Comparison of ENCODE assay signal across 8 cellular contexts in the genomic region with DNA sequence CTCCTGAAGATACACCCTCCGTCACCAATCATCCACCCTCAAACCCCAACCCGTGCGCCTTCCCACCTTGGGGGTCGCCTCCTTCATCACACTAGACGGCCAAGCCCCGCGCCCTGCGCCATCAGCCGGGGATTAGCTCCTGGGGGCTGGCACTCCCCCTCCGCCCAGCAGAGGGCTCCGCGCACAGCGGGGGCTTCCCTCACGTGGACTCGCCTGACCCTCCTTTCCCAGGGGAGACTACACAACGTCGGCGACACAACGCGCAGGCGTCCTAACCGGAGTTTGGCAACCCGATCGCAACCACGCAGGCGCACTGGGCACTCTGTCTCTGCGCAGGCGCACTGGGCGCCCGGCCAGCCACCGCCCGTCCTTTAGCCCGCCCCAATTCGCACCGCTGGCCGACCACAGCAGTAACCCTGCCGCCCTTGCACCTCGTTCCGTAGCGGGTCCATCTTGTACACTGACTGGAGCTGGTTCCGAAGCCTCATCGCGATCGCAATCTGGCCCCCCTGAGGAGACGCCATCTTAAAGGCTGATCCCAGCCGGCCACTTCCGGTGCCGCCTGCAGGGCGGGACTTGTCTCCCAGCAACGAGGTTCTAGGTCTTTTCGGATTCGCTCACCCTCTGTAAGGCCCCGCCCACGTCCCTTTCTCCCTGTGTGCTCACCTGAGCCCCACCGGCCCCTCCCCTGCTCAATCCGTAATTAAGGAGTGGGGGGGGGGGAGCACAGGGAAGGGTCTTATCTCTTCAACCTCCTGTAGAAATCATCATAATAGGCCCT. TPM values are rescaled to one million over a fixed set of nuclear protein-coding genes. Genes with fewer than 3 reads are reported as not detected.
DNase-seq lines count a peak whose midpoint lies in the region; ATAC-seq and TF ChIP-seq lines count a peak whose summit lies in the region.

A gene (minus strand): TSS at position 551 of the 781 bp plus-strand sequence. CDS start 27 bp downstream, at position 524.

- H2AFZ ChIP-seq in SK-N-SH (ENCODE audit: low read depth), result peak within 1 kb of the TSS; percentile 85

- peaks cover 28% of the 10 kb centered on the region for H3F3A ChIP-seq in SK-N-SH (replicated peaks; ENCODE audit: insufficient read depth)

- H3K9ac ChIP-seq in SK-N-SH, result peak within 1 kb of the TSS; percentile 95

- TF ChIP-seq POLR2A in testis (IDR thresholded peaks at IDR 0.05), result no peak

- peaks cover 19 to 26% of the 10 kb centered on the region in 2 experiments; a peak in 3 of 4 replicates for H3K4me1 ChIP-seq in SK-N-SH (ENCODE audit: control insufficient read depth in 1 of 2, insufficient read depth in 2 of 2, low read depth in 1 of 2, low read length in 1 of 2)
- peaks cover 6% of the 10 kb centered on the region for H3K4me1 ChIP-seq in testis

- ATAC-seq in HG02571 (IDR thresholded peaks at IDR 0.05; ENCODE audit: unreplicated experiment), result peak; percentile 87

- CTCF ChIA-PET in GM10248 (lab: Yijun Ruan, JAX) (interaction anchor here (0.7 to 2.4 kb wide), 9 partner anchors 13 to 81 kb away, joined by 3 to 11 read pairs (median 4); a partner anchor contains a TSS), SK-N-SH (lab: Yijun Ruan, JAX) (interaction anchor here (0.6 to 7.5 kb wide), 20 partner anchors 11 to 146 kb away, joined by 3 to 80 read pairs (median 4); a partner anchor contains a TSS)

- peak; percentile 57 for TF ChIP-seq RAD21 in SK-N-SH (IDR thresholded peaks at IDR 0.05; ENCODE audit: low read length)

- H3K4me3 ChIP-seq in SK-N-SH (ENCODE audit: low read depth in 2 of 2, low read length in 1 of 2), result peak within 1 kb of the TSS; percentile 84 to 86
- peak within 1 kb of the TSS; percentile 76 to 80 for H3K4me3 ChIP-seq in testis

- H3K36me3 ChIP-seq in SK-N-SH (replicated peaks in 1 of 2; ENCODE audit: control insufficient read depth in 1 of 2, insufficient read depth in 2 of 2, low read length in 1 of 2), result peaks cover 15 to 20% of the 10 kb centered on the region in 2 experiments
- H3K36me3 ChIP-seq in testis (ENCODE audit: low read depth, missing control alignments), result peaks cover 4% of the 10 kb centered on the region

- POLR2A ChIA-PET in GM10248 (lab: Yijun Ruan, JAX) (interaction anchor here (1.3 kb wide), 1 partner anchor 22 kb away, joined by 5 read pairs; a partner anchor contains a TSS), SK-N-SH (lab: Yijun Ruan, JAX) (interaction anchor here (0.7 to 2.3 kb wide), 8 partner anchors 11 to 68 kb away, joined by 3 to 11 read pairs (median 7); a partner anchor contains a TSS)

- intact Hi-C loops in testis (cut with DNase I; ENCODE audit: low total_unique reads), result no loop called here

- peaks cover 17% of the 10 kb centered on the region; the same call in 1 of the 2 replicates for H3K79me2 ChIP-seq in SK-N-SH (ENCODE audit: insufficient read depth)

- H3K9me2 ChIP-seq in SK-N-SH, result no peaks in the 10 kb centered on the region

- no peaks in the 10 kb centered on the region for H4K20me1 ChIP-seq in SK-N-SH (ENCODE audit: insufficient read depth)

- TF ChIP-seq CTCF in GM10248 (IDR thresholded peaks at IDR 0.05; ENCODE audit: control extremely low read depth, extremely low read depth, low read depth, missing control alignments) (peak; percentile 61), SK-N-SH (IDR thresholded peaks at IDR 0.05) (peak; percentile 53), testis (IDR thresholded peaks at IDR 0.05) (peak in 2 of 3 experiments; percentile 1 to 15)

- no peaks in the 10 kb centered on the region for H3K27me3 ChIP-seq in SK-N-SH (ENCODE audit: insufficient read depth)
- H3K27me3 ChIP-seq in testis, result no peaks in the 10 kb centered on the region

- H3K9me3 ChIP-seq in SK-N-SH (no peaks in the 10 kb centered on the region), testis (no peaks in the 10 kb centered on the region)

- 1% methylated on average over 29 of the region's 56 CpGs for WGBS in SK-N-SH (ENCODE audit: low lambda C conversion rate)
- 0 to 1% methylated on average over 3 to 51 of the region's 56 CpGs for WGBS in testis, 2 donors

- peak within 1 kb of the TSS; percentile 99 to 100 for H3K27ac ChIP-seq in SK-N-SH (ENCODE audit: low read depth in 2 of 2, low read length in 1 of 2)
- peak within 1 kb of the TSS; percentile 99 for H3K27ac ChIP-seq in testis

- no peak for TF ChIP-seq EP300 in SK-N-SH (IDR thresholded peaks at IDR 0.05; ENCODE audit: borderline replicate concordance in 1 of 2, low read depth in 1 of 2, low read length in 1 of 2)

- peak within 1 kb of the TSS; percentile 96 for H3K4me2 ChIP-seq in SK-N-SH

- DNase-seq in GM10248 (ENCODE audit: extremely low spot score) (peak; percentile 97), NCI-H1048 (lab: John Stamatoyannopoulos, UW) (peak; percentile 91), SK-N-SH (peak; percentile 97), globus pallidus (ENCODE audit: low spot score) (peak; percentile 97), occipital lobe (lab: John Stamatoyannopoulos, UW) (peak; percentile 94), testis (peak; percentile 100)
- peak; percentile 100 for DNase-seq in activated naive CD4-positive, alpha-beta T cell treated with anti-CD3 and anti-CD28 coated beads, Interleukin-2, amount 50 U/mL, for 16 hours

TF ChIP-seq in SK-N-SH, 30 proteins besides CTCF, POLR2A, EP300 and RAD21:
- TF ChIP-seq ELF1 (IDR thresholded peaks at IDR 0.05), result peak; percentile 80
- TF ChIP-seq RFX5 (IDR thresholded peaks at IDR 0.05; ENCODE audit: low read length), result peak; percentile 62; the same call in 1 of the 2 replicates
- TF ChIP-seq, protein P1, sequence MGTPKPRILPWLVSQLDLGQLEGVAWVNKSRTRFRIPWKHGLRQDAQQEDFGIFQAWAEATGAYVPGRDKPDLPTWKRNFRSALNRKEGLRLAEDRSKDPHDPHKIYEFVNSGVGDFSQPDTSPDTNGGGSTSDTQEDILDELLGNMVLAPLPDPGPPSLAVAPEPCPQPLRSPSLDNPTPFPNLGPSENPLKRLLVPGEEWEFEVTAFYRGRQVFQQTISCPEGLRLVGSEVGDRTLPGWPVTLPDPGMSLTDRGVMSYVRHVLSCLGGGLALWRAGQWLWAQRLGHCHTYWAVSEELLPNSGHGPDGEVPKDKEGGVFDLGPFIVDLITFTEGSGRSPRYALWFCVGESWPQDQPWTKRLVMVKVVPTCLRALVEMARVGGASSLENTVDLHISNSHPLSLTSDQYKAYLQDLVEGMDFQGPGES (IDR thresholded peaks at IDR 0.05; ENCODE audit: low read depth, low read length), result no peak
- TF ChIP-seq TAF1 (IDR thresholded peaks at IDR 0.05; ENCODE audit: borderline replicate concordance, low read depth, low read length), result peak; percentile 85
- peak; percentile 83 for TF ChIP-seq POLR2AphosphoS5 (IDR thresholded peaks at IDR 0.05; ENCODE audit: low read depth, low read length)
- peak; percentile 37; the same call in 1 of the 2 replicates for TF ChIP-seq GATA2 (CRISPR knock-in tag; IDR thresholded peaks at IDR 0.05)
- TF ChIP-seq MXI1 (IDR thresholded peaks at IDR 0.05; ENCODE audit: low read depth, low read length), result peak; percentile 87; the same call in 1 of the 2 replicates
- peak; percentile 95 for TF ChIP-seq YY1 (IDR thresholded peaks at IDR 0.05; ENCODE audit: low read depth)
- TF ChIP-seq, protein P2, sequence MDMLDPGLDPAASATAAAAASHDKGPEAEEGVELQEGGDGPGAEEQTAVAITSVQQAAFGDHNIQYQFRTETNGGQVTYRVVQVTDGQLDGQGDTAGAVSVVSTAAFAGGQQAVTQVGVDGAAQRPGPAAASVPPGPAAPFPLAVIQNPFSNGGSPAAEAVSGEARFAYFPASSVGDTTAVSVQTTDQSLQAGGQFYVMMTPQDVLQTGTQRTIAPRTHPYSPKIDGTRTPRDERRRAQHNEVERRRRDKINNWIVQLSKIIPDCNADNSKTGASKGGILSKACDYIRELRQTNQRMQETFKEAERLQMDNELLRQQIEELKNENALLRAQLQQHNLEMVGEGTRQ (IDR thresholded peaks at IDR 0.05; ENCODE audit: borderline replicate concordance, low read depth, low read length), result peak; percentile 48; the same call in 1 of the 2 replicates
- no peak for TF ChIP-seq MEF2A (IDR thresholded peaks at IDR 0.05; ENCODE audit: borderline replicate concordance, low read depth)
- TF ChIP-seq NRF1 (IDR thresholded peaks at IDR 0.05; ENCODE audit: low read depth, low read length), result peak; percentile 97
- peak; percentile 55; the same call in 1 of the 2 replicates for TF ChIP-seq SMC3 (IDR thresholded peaks at IDR 0.05; ENCODE audit: low read depth, low read length)
- no peak for TF ChIP-seq FOXM1 (IDR thresholded peaks at IDR 0.05; ENCODE audit: low read depth)
- peak; percentile 80 for TF ChIP-seq GABPA (IDR thresholded peaks at IDR 0.05; ENCODE audit: low read depth)
- TF ChIP-seq, protein P3, sequence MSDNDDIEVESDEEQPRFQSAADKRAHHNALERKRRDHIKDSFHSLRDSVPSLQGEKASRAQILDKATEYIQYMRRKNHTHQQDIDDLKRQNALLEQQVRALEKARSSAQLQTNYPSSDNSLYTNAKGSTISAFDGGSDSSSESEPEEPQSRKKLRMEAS (IDR thresholded peaks at IDR 0.05; ENCODE audit: low read depth), result peak; percentile 73
- TF ChIP-seq, protein P4, sequence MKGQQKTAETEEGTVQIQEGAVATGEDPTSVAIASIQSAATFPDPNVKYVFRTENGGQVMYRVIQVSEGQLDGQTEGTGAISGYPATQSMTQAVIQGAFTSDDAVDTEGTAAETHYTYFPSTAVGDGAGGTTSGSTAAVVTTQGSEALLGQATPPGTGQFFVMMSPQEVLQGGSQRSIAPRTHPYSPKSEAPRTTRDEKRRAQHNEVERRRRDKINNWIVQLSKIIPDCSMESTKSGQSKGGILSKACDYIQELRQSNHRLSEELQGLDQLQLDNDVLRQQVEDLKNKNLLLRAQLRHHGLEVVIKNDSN (IDR thresholded peaks at IDR 0.05; ENCODE audit: borderline replicate concordance, low read depth), result peak; percentile 68; the same call in 1 of the 2 replicates
- TF ChIP-seq SIN3A (IDR thresholded peaks at IDR 0.05; ENCODE audit: borderline replicate concordance, low read depth, low read length), result no peak
- TF ChIP-seq FOSL2 (IDR thresholded peaks at IDR 0.05; ENCODE audit: borderline replicate concordance, low read depth), result no peak
- peak; percentile 7 for TF ChIP-seq CHD2 (IDR thresholded peaks at IDR 0.05; ENCODE audit: low read length, partially characterized antibody)

RNA-seq across cellular contexts. Expression of the gene that starts here (rescaled TPM):
- 44.9 and 46.4 TPM in 2 replicates for polyA plus RNA-seq in SK-N-SH (2012; rRNA removed)
- polyA plus RNA-seq in SK-N-SH (2012; cell fraction: cytosol; rRNA removed), result 38.6 and 39.7 TPM in 2 replicates
- polyA plus RNA-seq in SK-N-SH (2012; cell fraction: nucleus; rRNA removed), result 58.5 and 59.2 TPM in 2 replicates
- 6.4 TPM for total RNA-seq in occipital lobe
- 10 to 100 TPM; 17.0 to 20.1 TPM for total RNA-seq in testis
- polyA plus RNA-seq in testis (ENCODE audit: insufficient read depth, low read depth, low replicate concordance), result 25.3 TPM

Comparison
In these comparisons a context has a peak if more than half of its experiments do, and no peak if none do; other contexts are left out.
1. Peak in every context shown above with its lines: DNase-seq, ATAC-seq, H3K4me3 ChIP-seq and H3K27ac ChIP-seq.
2. CTCF ChIP-seq: peak in every context shown above with its lines; median percentile 61 in GM10248; 53 in SK-N-SH; 8 in testis.